8 cellular contexts compared by ENCODE assay signal in genomic region chr11:14544611-14545010, GRCh38. TPM values are rescaled to one million over a fixed set of nuclear protein-coding genes. Genes with fewer than 3 reads are reported as not detected.
A peak's percentile ranks its signal among the peaks of the same experiment; 100 is the strongest.
DNase-seq lines count a peak whose midpoint lies in the region; ATAC-seq lines count a peak whose summit lies in the region.

No MANE protein-coding gene starts in this region.

- H3K4me3 ChIP-seq in ACC112 (ENCODE audit: low read depth, low read length) = no peak overlapping the region; the same call in 1 of the 2 replicates

- H3K27me3 ChIP-seq in ACC112 (ENCODE audit: insufficient read depth, low read length) = no peaks in the 10 kb centered on the region

- no peak for DNase-seq in activated T-helper 1 cell treated with anti-CD3 and anti-CD28 coated beads, Interleukin-12 subunit alpha, Interleukin-12 subunit beta, Interleukin-2, Interleukin-4 antibody, amounts not matched to agents 30 ng/mL and 10 ng/mL and 1 ng/mL, durations not matched to agents 14 hours and 24 hours and 36 hours (ENCODE audit: low spot score)
- no peak for DNase-seq in DMS79 (lab: John Stamatoyannopoulos, UW)
- no peak for DNase-seq in amniotic stem cell (lab: John Stamatoyannopoulos, UW)
- no peak for DNase-seq in NCI-H1092 (lab: John Stamatoyannopoulos, UW)
- DNase-seq in NCI-H1417 (lab: John Stamatoyannopoulos, UW) = no peak

- peak overlapping the region; percentile 91 for H3K27ac Mint-ChIP-seq in activated T-helper 1 cell treated with anti-CD3 and anti-CD28 coated beads, Interleukin-12 subunit alpha, Interleukin-12 subunit beta, Interleukin-2, Interleukin-4 antibody, amounts not matched to agents 30 ng/mL and 10 ng/mL and 1 ng/mL, durations not matched to agents 14 hours and 24 hours and 36 hours

- peak; percentile 52 for ATAC-seq in GM19397 (IDR thresholded peaks at IDR 0.05; ENCODE audit: unreplicated experiment)
- ATAC-seq in HG03175 (IDR thresholded peaks at IDR 0.05; ENCODE audit: unreplicated experiment) = peak; percentile 80

- H3K4me1 Mint-ChIP-seq in activated T-helper 1 cell treated with anti-CD3 and anti-CD28 coated beads, Interleukin-12 subunit alpha, Interleukin-12 subunit beta, Interleukin-2, Interleukin-4 antibody, amounts not matched to agents 30 ng/mL and 10 ng/mL and 1 ng/mL, durations not matched to agents 14 hours and 24 hours and 36 hours (ENCODE audit: low read depth) = peaks cover 73% of the 10 kb centered on the region

- no peaks in the 10 kb centered on the region for H3K27me3 Mint-ChIP-seq in activated T-helper 1 cell treated with anti-CD3 and anti-CD28 coated beads, Interleukin-12 subunit alpha, Interleukin-12 subunit beta, Interleukin-2, Interleukin-4 antibody, amounts not matched to agents 30 ng/mL and 10 ng/mL and 1 ng/mL, durations not matched to agents 14 hours and 24 hours and 36 hours (ENCODE audit: insufficient read depth)

- peaks cover 9% of the 10 kb centered on the region for H3K4me1 ChIP-seq in ACC112 (ENCODE audit: control insufficient read depth, insufficient read depth, low read length, unreplicated experiment)

- H3K9me3 Mint-ChIP-seq in activated T-helper 1 cell treated with anti-CD3 and anti-CD28 coated beads, Interleukin-12 subunit alpha, Interleukin-12 subunit beta, Interleukin-2, Interleukin-4 antibody, amounts not matched to agents 30 ng/mL and 10 ng/mL and 1 ng/mL, durations not matched to agents 14 hours and 24 hours and 36 hours = peaks cover 3% of the 10 kb centered on the region

- H3K36me3 ChIP-seq in ACC112 (ENCODE audit: insufficient read depth, low read length) = no peaks in the 10 kb centered on the region

- intact Hi-C loops in activated T-helper 1 cell treated with anti-CD3 and anti-CD28 coated beads, Interleukin-12 subunit alpha, Interleukin-12 subunit beta, Interleukin-2, Interleukin-4 antibody, amounts not matched to agents 30 ng/mL and 10 ng/mL and 1 ng/mL, durations not matched to agents 14 hours and 24 hours and 36 hours (cut with micrococcal nuclease) = loop anchor here (1.0 to 2.0 kb wide), 7 partner anchors 24 to 574 kb away; partner anchors contain the start of genes CYP2R1 and PSMA1

- peak overlapping the region; percentile 45 for H3K4me3 Mint-ChIP-seq in activated T-helper 1 cell treated with anti-CD3 and anti-CD28 coated beads, Interleukin-12 subunit alpha, Interleukin-12 subunit beta, Interleukin-2, Interleukin-4 antibody, amounts not matched to agents 30 ng/mL and 10 ng/mL and 1 ng/mL, durations not matched to agents 14 hours and 24 hours and 36 hours

- peaks cover 36% of the 10 kb centered on the region for H3K36me3 Mint-ChIP-seq in activated T-helper 1 cell treated with anti-CD3 and anti-CD28 coated beads, Interleukin-12 subunit alpha, Interleukin-12 subunit beta, Interleukin-2, Interleukin-4 antibody, amounts not matched to agents 30 ng/mL and 10 ng/mL and 1 ng/mL, durations not matched to agents 14 hours and 24 hours and 36 hours (ENCODE audit: low read depth)

- peak overlapping the region; percentile 32 for H2AFZ ChIP-seq in ACC112 (ENCODE audit: low read length, unreplicated experiment)

- peak overlapping the region; percentile 76 for H3K27ac ChIP-seq in ACC112 (ENCODE audit: low read depth, low read length)

- no peaks in the 10 kb centered on the region for H3K79me2 ChIP-seq in ACC112 (ENCODE audit: control insufficient read depth, insufficient read depth, low read length, unreplicated experiment)

RNA-seq across cellular contexts. Expression of gene PSMA1, which starts 24.4 kb away (rescaled TPM):
- total RNA-seq in activated T-helper 1 cell treated with anti-CD3 and anti-CD28 coated beads, Interleukin-12 subunit alpha, Interleukin-12 subunit beta, Interleukin-2, Interleukin-4 antibody, amounts not matched to agents 30 ng/mL and 10 ng/mL and 1 ng/mL, durations not matched to agents 14 hours and 24 hours and 36 hours = 313 and 340 TPM in 2 replicates

RNA-seq across cellular contexts. Expression of gene COPB1, which starts 45.0 kb away (rescaled TPM):
- 94.8 and 101 TPM in 2 replicates for total RNA-seq in activated T-helper 1 cell treated with anti-CD3 and anti-CD28 coated beads, Interleukin-12 subunit alpha, Interleukin-12 subunit beta, Interleukin-2, Interleukin-4 antibody, amounts not matched to agents 30 ng/mL and 10 ng/mL and 1 ng/mL, durations not matched to agents 14 hours and 24 hours and 36 hours
